In the genomic region with DNA sequence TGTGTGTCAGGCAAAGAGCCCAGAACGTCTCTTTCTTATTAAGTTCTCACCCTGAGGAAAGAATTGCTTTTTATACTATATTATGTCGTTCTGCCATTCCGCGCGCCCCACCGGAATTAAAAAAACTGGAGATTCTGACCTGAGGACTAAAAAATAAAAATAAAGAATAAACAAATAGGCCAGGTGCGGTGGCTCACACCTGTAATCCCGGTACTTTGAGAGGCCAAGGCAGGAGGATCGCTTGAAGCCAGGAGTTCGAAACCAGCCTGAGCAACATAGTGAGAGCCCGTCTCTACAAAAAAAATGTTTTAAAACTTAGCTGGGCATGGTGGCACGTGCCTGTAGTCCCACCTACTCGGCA, we compare ENCODE assay signal across 8 cellular contexts. TPM values are rescaled to one million over a fixed set of nuclear protein-coding genes. Genes with fewer than 3 reads are reported as not detected.
DNase-seq lines count a peak whose midpoint lies in the region; ATAC-seq and TF ChIP-seq lines count a peak whose summit lies in the region.

No MANE protein-coding gene starts in this region.

- no peaks in the 10 kb centered on the region for H3K36me3 ChIP-seq in OCI-LY7 (ENCODE audit: insufficient read depth, low read length)
- H3K36me3 ChIP-seq in effector memory CD4-positive, alpha-beta T cell (ENCODE audit: control insufficient read depth, insufficient read depth, low read length): no peaks in the 10 kb centered on the region

- no TSS peak for BruUV-seq in OCI-LY7 (replicated peaks; lab: Mats Ljungman, UMichigan)

- H3K27me3 ChIP-seq in CD4-positive, alpha-beta T cell (ENCODE audit: control insufficient read depth, insufficient read depth, low read length): no peaks in the 10 kb centered on the region
- H3K27me3 ChIP-seq in effector memory CD4-positive, alpha-beta T cell (replicated peaks; ENCODE audit: control insufficient read depth, insufficient read depth, low read length, poor library complexity, severe bottlenecking): no peaks in the 10 kb centered on the region

- H3K4me3 ChIP-seq in OCI-LY7 (ENCODE audit: low read depth, low read length, poor library complexity, severe bottlenecking): peak overlapping the region; percentile 81
- peak overlapping the region; percentile 84 for H3K4me3 ChIP-seq in effector memory CD4-positive, alpha-beta T cell (ENCODE audit: insufficient read depth, low read depth, low read length, poor library complexity, severe bottlenecking)

- H4K20me1 ChIP-seq in OCI-LY7 (ENCODE audit: insufficient read depth, low read length): no peaks in the 10 kb centered on the region

- H3K79me2 ChIP-seq in OCI-LY7 (ENCODE audit: insufficient read depth, low read depth, low read length): no peaks in the 10 kb centered on the region

- no peak for TF ChIP-seq CTCF in CD4-positive, alpha-beta T cell (IDR thresholded peaks at IDR 0.05)
- TF ChIP-seq CTCF in OCI-LY7 (conservative IDR thresholded peaks at IDR 0.05; ENCODE audit: low read length) (no peak), osteocyte (IDR thresholded peaks at IDR 0.05) (no peak)

- no peaks in the 10 kb centered on the region for H3K27me3 Mint-ChIP-seq in CD4-positive, alpha-beta T cell
- no peaks in the 10 kb centered on the region for H3K27me3 Mint-ChIP-seq in osteocyte (ENCODE audit: unreplicated experiment)

- intact Hi-C loops in CD4-positive, alpha-beta T cell (cut with DNase I, micrococcal nuclease): loop anchor here (2.0 to 5.0 kb wide), 4 partner anchors 45 to 160 kb away; partner anchors contain the start of genes ENDOG (in 1 of the 2), PKN3 (in 1 of the 2), ZDHHC12 (in 1 of the 2) and ZER1 (in 1 of the 2)
- intact Hi-C loops in OCI-LY7 (cut with micrococcal nuclease; ENCODE audit: unreplicated experiment): no loop called here

- no peaks in the 10 kb centered on the region for H3K9me3 ChIP-seq in CD4-positive, alpha-beta T cell (ENCODE audit: control insufficient read depth, low read length)
- H3K9me3 ChIP-seq in OCI-LY7 (ENCODE audit: low read length): no peaks in the 10 kb centered on the region
- no peaks in the 10 kb centered on the region for H3K9me3 ChIP-seq in effector memory CD4-positive, alpha-beta T cell (ENCODE audit: control insufficient read depth, low read length)

- peaks cover 3% of the 10 kb centered on the region for H3K36me3 Mint-ChIP-seq in CD4-positive, alpha-beta T cell (ENCODE audit: low read depth)
- peaks cover 5% of the 10 kb centered on the region for H3K36me3 Mint-ChIP-seq in osteocyte (ENCODE audit: unreplicated experiment)

- POLR2A ChIA-PET in CD4-positive, alpha-beta T cell (lab: Charles Lee): interaction anchor here (0.6 to 1.8 kb wide), 6 partner anchors 27 to 325 kb away, joined by 3 to 15 read pairs (median 4); partner anchors contain the start of genes ENDOG, SET and ZDHHC12
- POLR2A ChIA-PET in OCI-LY7 (lab: Charles Lee): no interaction called here

- peak overlapping the region; percentile 95 for H3K27ac Mint-ChIP-seq in CD4-positive, alpha-beta T cell
- peak overlapping the region; percentile 100 for H3K27ac Mint-ChIP-seq in osteocyte (ENCODE audit: unreplicated experiment)

- H3K4me1 ChIP-seq in OCI-LY7 (ENCODE audit: insufficient read depth, low read length, poor library complexity, severe bottlenecking): peaks cover 12% of the 10 kb centered on the region
- H3K4me1 ChIP-seq in effector memory CD4-positive, alpha-beta T cell (ENCODE audit: control insufficient read depth, insufficient read depth, low read length, poor library complexity, severe bottlenecking): peaks cover 4% of the 10 kb centered on the region

- CTCF ChIA-PET in CD4-positive, alpha-beta T cell (lab: Charles Lee): interaction anchor here (1.1 kb wide), 1 partner anchor 9 kb away, joined by 3 read pairs; no protein-coding TSS in a partner anchor
- CTCF ChIA-PET in OCI-LY7 (lab: Charles Lee; ENCODE audit: unreplicated experiment): no interaction called here

- H2AFZ ChIP-seq in OCI-LY7 (ENCODE audit: low read length): peak overlapping the region; percentile 87

- no peak for ATAC-seq in CD4-positive, alpha-beta T cell (ENCODE audit: poor library complexity)
- no peak for ATAC-seq in GM21737 (IDR thresholded peaks at IDR 0.05; ENCODE audit: unreplicated experiment)

- peak overlapping the region; percentile 96 for H3K4me3 Mint-ChIP-seq in CD4-positive, alpha-beta T cell
- peak overlapping the region; percentile 85 for H3K4me3 Mint-ChIP-seq in osteocyte (ENCODE audit: unreplicated experiment)

- no peaks in the 10 kb centered on the region for H3K9me2 ChIP-seq in OCI-LY7 (ENCODE audit: insufficient read depth, low read length)

- H3K27ac ChIP-seq in CD4-positive, alpha-beta T cell (ENCODE audit: low read depth, low read length): peak overlapping the region; percentile 96
- peak overlapping the region; percentile 83 for H3K27ac ChIP-seq in OCI-LY7 (ENCODE audit: low read depth, low read length, poor library complexity, severe bottlenecking)
- H3K27ac ChIP-seq in effector memory CD4-positive, alpha-beta T cell (ENCODE audit: insufficient read depth, low read length, poor library complexity, severe bottlenecking): peak overlapping the region; percentile 94

- peaks cover 8% of the 10 kb centered on the region for H3K4me1 Mint-ChIP-seq in CD4-positive, alpha-beta T cell (ENCODE audit: low read depth)
- peaks cover 20% of the 10 kb centered on the region for H3K4me1 Mint-ChIP-seq in osteocyte (ENCODE audit: unreplicated experiment)

- H3K9me3 Mint-ChIP-seq in CD4-positive, alpha-beta T cell: no peaks in the 10 kb centered on the region
- H3K9me3 Mint-ChIP-seq in osteocyte (ENCODE audit: unreplicated experiment): no peaks in the 10 kb centered on the region

- DNase-seq in CD4-positive, alpha-beta T cell: no peak
- no peak for DNase-seq in OCI-LY7 (ENCODE audit: low spot score)
- no peak for DNase-seq in effector memory CD4-positive, alpha-beta T cell
- no peak for DNase-seq in osteocyte (ENCODE audit: extremely low spot score, unreplicated experiment)
- no peak for DNase-seq in iPS-NIHi11 (ENCODE audit: low spot score)
- no peak for DNase-seq in NOMO-1 (lab: John Stamatoyannopoulos, UW; ENCODE audit: unreplicated experiment in 2 of 2)
- no peak for DNase-seq in NCI-H2171 (lab: John Stamatoyannopoulos, UW)

- H3K4me2 ChIP-seq in OCI-LY7 (ENCODE audit: low read length): peak overlapping the region; percentile 69

RNA-seq across cellular contexts. Expression of gene DYNC2I2, which starts 0.7 kb away (rescaled TPM):
- total RNA-seq in CD4-positive, alpha-beta T cell: 1 to 10 TPM; 2.2 to 3.2 TPM
- total RNA-seq in OCI-LY7 (2014; rRNA removed; shearing (Covaris generic)): 71.8 and 97.6 TPM in 2 replicates
- total RNA-seq in OCI-LY7 (2022) (51.6 and 55.5 TPM in 2 replicates), osteocyte (62.5 and 68.6 TPM in 2 replicates)

RNA-seq across cellular contexts. Expression of gene SET, which starts 31.7 kb away (rescaled TPM):
- 100 to 1,000 TPM; 228 to 241 TPM for total RNA-seq in CD4-positive, alpha-beta T cell
- 598 and 1,041 TPM in 2 replicates for total RNA-seq in OCI-LY7 (2014; rRNA removed; shearing (Covaris generic))
- total RNA-seq in OCI-LY7 (2022) (686 and 701 TPM in 2 replicates), osteocyte (381 and 382 TPM in 2 replicates)

RNA-seq across cellular contexts. Expression of gene PKN3, which starts 45.0 kb away (rescaled TPM):
- total RNA-seq in CD4-positive, alpha-beta T cell: 1 to 10 TPM in 1 of 2 experiments, under 1 TPM in 1; 0.95 to 1.9 TPM
- 0.88 and 1.5 TPM in 2 replicates for total RNA-seq in OCI-LY7 (2014; rRNA removed; shearing (Covaris generic))
- total RNA-seq in OCI-LY7 (2022) (3.3 and 4.6 TPM in 2 replicates), osteocyte (7.5 and 8.0 TPM in 2 replicates)

Comparison
In these comparisons a context has a peak if more than half of its experiments do, and no peak if none do; other contexts are left out.
1. RNA of gene DYNC2I2, which starts 0.7 kb away (total RNA-seq): 51.6 to 97.6 TPM in OCI-LY7 and 62.5 to 68.6 TPM in osteocyte; 2.2 to 3.2 TPM in CD4-positive, alpha-beta T cell; every median in the first group is over 10 times any median in the second.
2. Peak in every context shown above with its lines, with median percentiles within 50 percentile points of each other: H3K27ac ChIP-seq.